In genomic region chr5:88658005-88658404, GRCh38 we compare ENCODE assay signal across 30 cellular contexts.
"Had no signal": no experiment of that assay in that cellular context is flagged by ENCODE, and none has a peak within 500 bp of the region (broad histone marks: within the 10 kb centered on the region; RNA-seq: fewer than 3 reads in every experiment).

No MANE protein-coding gene starts in this region.

- H3K4me3 Mint-ChIP-seq: activated CD4-positive, alpha-beta memory T cell treated with anti-CD3 and anti-CD28 coated beads for 36 hours; activated CD4-positive, alpha-beta T cell treated with anti-CD3 and anti-CD28 coated beads, Interleukin-2, amount 10 ng/mL, durations not matched to agents 24 days and 14 days; activated T-helper 1 cell treated with anti-CD3 and anti-CD28 coated beads, Interleukin-12 subunit alpha, Interleukin-12 subunit beta, Interleukin-2, Interleukin-4 antibody, amounts not matched to agents 30 ng/mL and 10 ng/mL and 1 ng/mL, durations not matched to agents 14 hours and 24 hours and 36 hours; nephron progenitor cell; stimulated activated memory B cell treated with anti-CD40 and anti-IgM and Interleukin-4, amounts not matched to agents 10 μg/mL and 1 μg/mL and 100 μg/mL, for 72 hours; stimulated activated naive CD8-positive, alpha-beta T cell treated with anti-CD3 and anti-CD28 coated beads, Interleukin-15, amount 100 ng/mL, for 72 hours had no signal

- H3K9me3 ChIP-seq: ovary, prostate gland, sigmoid colon, suprapubic skin, tibial nerve had no signal

- H3K4me3 ChIP-seq: coronary artery, gastroesophageal sphincter, ovary, prostate gland, sigmoid colon, suprapubic skin, tibial nerve had no signal

- ATAC-seq: gastroesophageal sphincter; left colon; stimulated activated memory B cell treated with anti-CD40 and anti-IgM and Interleukin-4, amounts not matched to agents 10 μg/mL and 1 μg/mL and 100 μg/mL, for 72 hours; stimulated activated naive CD8-positive, alpha-beta T cell treated with anti-CD3 and anti-CD28 coated beads, Interleukin-15, amount 100 ng/mL, for 72 hours had no signal

- H3K27me3 ChIP-seq: ovary had no signal

- H3K27ac ChIP-seq: coronary artery, gastroesophageal sphincter, ovary, prostate gland, sigmoid colon, suprapubic skin, tibial nerve had no signal

- H3K36me3 Mint-ChIP-seq: stimulated activated memory B cell treated with anti-CD40 and anti-IgM and Interleukin-4, amounts not matched to agents 10 μg/mL and 1 μg/mL and 100 μg/mL, for 72 hours had no signal

- H3K36me3 ChIP-seq: gastroesophageal sphincter, ovary, prostate gland, sigmoid colon, suprapubic skin, tibial nerve had no signal

- DNase-seq: activated CD4-positive, alpha-beta memory T cell treated with anti-CD3 and anti-CD28 coated beads for 36 hours; activated CD4-positive, alpha-beta T cell treated with anti-CD3 and anti-CD28 coated beads, Interleukin-2, amount 10 ng/mL, durations not matched to agents 24 days and 14 days; activated CD4-positive, CD25-positive, alpha-beta regulatory T cell treated with anti-CD3 and anti-CD28 coated beads, Interleukin-2, amount 50 U/mL, for 72 hours; activated CD8-positive, alpha-beta memory T cell treated with anti-CD3 and anti-CD28 coated beads, Interleukin-2, amount 50 U/mL, for 4 hours; activated gamma-delta T cell; activated naive CD4-positive, alpha-beta T cell treated with anti-CD3 and anti-CD28 coated beads, Interleukin-2, amount 50 U/mL, for 16 hours; activated T-cell treated with anti-CD3 and anti-CD28 coated beads, Interleukin-2, amount 50 U/mL, for 1 hour; amniotic stem cell; cerebellar nuclear complex; head of caudate nucleus; hippocampal formation; left colon; mammary epithelial cell; nephron progenitor cell; ovary; retina; sigmoid colon; small intestine; stimulated activated CD4-positive, alpha-beta T cell treated with anti-CD3 and anti-CD28 coated beads, Interleukin-1b, Interleukin-23, amount 100 ng/mL, for 48 hours; stimulated activated CD4-positive, alpha-beta T cell treated with anti-CD3 and anti-CD28 coated beads, Interleukin-4, amount 100 ng/mL, for 4 hours; stimulated activated CD8-positive, alpha-beta memory T cell treated with anti-CD3 and anti-CD28 coated beads, Interleukin-4, amount 100 ng/mL, for 48 hours; stimulated activated naive CD8-positive, alpha-beta T cell treated with anti-CD3 and anti-CD28 coated beads, Interleukin-15, amount 100 ng/mL, for 72 hours; T-helper 2 cell had no signal

- H3K9me3 Mint-ChIP-seq: activated T-helper 1 cell treated with anti-CD3 and anti-CD28 coated beads, Interleukin-12 subunit alpha, Interleukin-12 subunit beta, Interleukin-2, Interleukin-4 antibody, amounts not matched to agents 30 ng/mL and 10 ng/mL and 1 ng/mL, durations not matched to agents 14 hours and 24 hours and 36 hours; nephron progenitor cell; stimulated activated memory B cell treated with anti-CD40 and anti-IgM and Interleukin-4, amounts not matched to agents 10 μg/mL and 1 μg/mL and 100 μg/mL, for 72 hours; stimulated activated naive CD8-positive, alpha-beta T cell treated with anti-CD3 and anti-CD28 coated beads, Interleukin-15, amount 100 ng/mL, for 72 hours had no signal

- H3K27ac Mint-ChIP-seq: activated CD4-positive, alpha-beta memory T cell treated with anti-CD3 and anti-CD28 coated beads for 36 hours; activated CD4-positive, alpha-beta T cell treated with anti-CD3 and anti-CD28 coated beads, Interleukin-2, amount 10 ng/mL, durations not matched to agents 24 days and 14 days; activated T-helper 1 cell treated with anti-CD3 and anti-CD28 coated beads, Interleukin-12 subunit alpha, Interleukin-12 subunit beta, Interleukin-2, Interleukin-4 antibody, amounts not matched to agents 30 ng/mL and 10 ng/mL and 1 ng/mL, durations not matched to agents 14 hours and 24 hours and 36 hours; nephron progenitor cell; stimulated activated memory B cell treated with anti-CD40 and anti-IgM and Interleukin-4, amounts not matched to agents 10 μg/mL and 1 μg/mL and 100 μg/mL, for 72 hours; stimulated activated naive CD8-positive, alpha-beta T cell treated with anti-CD3 and anti-CD28 coated beads, Interleukin-15, amount 100 ng/mL, for 72 hours had no signal
